In genomic region chr4:153318696-153319320, GRCh38 we compare ENCODE assay signal across 8 cellular contexts. TPM values are rescaled to one million over a fixed set of nuclear protein-coding genes. Genes with fewer than 3 reads are reported as not detected.
DNase-seq lines count a peak whose midpoint lies in the region; ATAC-seq lines count a peak whose summit lies in the region.

No MANE protein-coding gene starts in this region.

- peak; percentile 51 for ATAC-seq in GM21619 (IDR thresholded peaks at IDR 0.05; ENCODE audit: unreplicated experiment)
- ATAC-seq in sciatic nerve, result peak; percentile 80
- no peak for ATAC-seq in HG03565 (IDR thresholded peaks at IDR 0.05; ENCODE audit: unreplicated experiment)

- intact Hi-C loops in sciatic nerve (cut with DNase I), result no loop called here

- DNase-seq in NCI-H187 treated with DMSO at 0.1 percent for 48 hours (lab: John Stamatoyannopoulos, UW) (peak; percentile 1), NCI-H187 (lab: John Stamatoyannopoulos, UW) (no peak), NCI-H2081 (lab: John Stamatoyannopoulos, UW) (peak; percentile 30 to 37), glomerular visceral epithelial cell (ENCODE audit: extremely low spot score) (peak; percentile 65), sciatic nerve (ENCODE audit: low spot score) (no peak)
- DNase-seq in activated CD4-positive, alpha-beta T cell treated with anti-CD3 and anti-CD28 coated beads for 48 hours, result peak; percentile 35

RNA-seq across cellular contexts. Expression of gene MND1, which starts 25.7 kb away (rescaled TPM):
- total RNA-seq in sciatic nerve, result not detected

Comparison
In these comparisons a context has a peak if more than half of its experiments do, and no peak if none do; other contexts are left out.
1. DNase-seq: peak in NCI-H187 treated with DMSO at 0.1 percent for 48 hours (single experiment), NCI-H2081 (2 of 2), activated CD4-positive, alpha-beta T cell treated with anti-CD3 and anti-CD28 coated beads for 48 hours (single experiment) and glomerular visceral epithelial cell (single experiment); none in NCI-H187 (0 of 2) and sciatic nerve (single experiment).